ENCODE assay signal across 8 cellular contexts in the genomic region with DNA sequence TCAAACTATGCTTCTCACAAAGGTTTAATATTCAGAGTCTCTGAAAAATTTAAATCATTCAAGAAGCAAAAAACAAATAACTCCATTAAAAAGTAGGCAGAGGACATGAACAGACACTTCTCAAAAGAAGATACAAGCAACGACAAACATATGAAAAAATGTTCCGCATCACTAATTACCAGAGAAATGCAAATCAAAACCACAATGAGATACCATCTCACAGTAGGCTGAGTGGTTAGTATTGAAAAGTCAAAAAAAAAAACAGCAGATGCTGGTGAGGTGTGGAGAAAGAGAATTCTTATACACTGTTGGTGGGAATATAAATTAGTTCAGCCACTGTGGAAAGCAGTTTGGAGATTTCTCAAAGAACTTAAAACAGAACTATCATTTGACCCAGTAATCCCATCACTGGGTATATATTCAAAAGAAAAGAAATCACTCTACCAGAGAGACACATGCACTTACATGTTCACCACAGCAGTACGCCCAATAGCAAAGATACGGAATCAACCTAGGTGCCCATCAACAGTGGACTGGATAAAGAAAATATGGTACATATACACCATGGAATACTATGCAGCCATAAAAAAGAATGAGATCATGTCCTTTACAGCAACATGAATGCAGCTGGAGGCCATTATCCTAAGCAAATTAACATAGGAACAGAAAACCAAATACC.
DNase-seq lines count a peak whose midpoint lies in the region; ATAC-seq lines count a peak whose summit lies in the region.
"Not testable (repeated sequence)": the region's sequence is repeated elsewhere in the genome, so short reads cannot be mapped to it uniquely, and the experiment has no call there.

No MANE protein-coding gene starts in this region.

- not testable (repeated sequence) for H3K27me3 Mint-ChIP-seq in CD4-positive, CD25-positive, alpha-beta regulatory T cell; effector memory CD8-positive, alpha-beta T cell
- H3K27me3 Mint-ChIP-seq in T-helper 2 cell treated with Interferon-gamma antibody and Interleukin-4, amounts not matched to agents 5 μg/mL and 100 μg/mL, for 36 hours (ENCODE audit: low read depth) = peaks cover 61% of the 10 kb centered on the region

- H3K27ac ChIP-seq in CD4-positive, CD25-positive, alpha-beta regulatory T cell (ENCODE audit: insufficient read depth, low read length, poor library complexity, severe bottlenecking) = not testable (repeated sequence)

- H3K9me3 Mint-ChIP-seq in CD4-positive, CD25-positive, alpha-beta regulatory T cell; effector memory CD8-positive, alpha-beta T cell: not testable (repeated sequence)
- H3K9me3 Mint-ChIP-seq in T-helper 2 cell treated with Interferon-gamma antibody and Interleukin-4, amounts not matched to agents 5 μg/mL and 100 μg/mL, for 36 hours = peaks cover 17% of the 10 kb centered on the region

- H3K4me3 ChIP-seq in CD4-positive, CD25-positive, alpha-beta regulatory T cell (ENCODE audit: low read depth, low read length) = peak overlapping the region; percentile 8
- not testable (repeated sequence) for H3K4me3 ChIP-seq in Jurkat, Clone E6-1 (ENCODE audit: low read length)

- DNase-seq in CD4-positive, CD25-positive, alpha-beta regulatory T cell = peak in 2 of 3 donors; percentile 57 to 59
- DNase-seq in Jurkat, Clone E6-1 (ENCODE audit: low read depth, low spot score) = peak; percentile 75
- DNase-seq in T-helper 2 cell treated with Interferon-gamma antibody and Interleukin-4, amounts not matched to agents 5 μg/mL and 100 μg/mL, for 36 hours (ENCODE audit: low spot score); effector memory CD8-positive, alpha-beta T cell: not testable (repeated sequence)

- not testable (repeated sequence) for H3K36me3 ChIP-seq in CD4-positive, CD25-positive, alpha-beta regulatory T cell (ENCODE audit: control insufficient read depth, insufficient read depth, low read length)

- H3K4me3 Mint-ChIP-seq in CD4-positive, CD25-positive, alpha-beta regulatory T cell = peak overlapping the region; percentile 1 to 56 (median 47)
- H3K4me3 Mint-ChIP-seq in T-helper 2 cell treated with Interferon-gamma antibody and Interleukin-4, amounts not matched to agents 5 μg/mL and 100 μg/mL, for 36 hours = peak overlapping the region; percentile 19
- H3K4me3 Mint-ChIP-seq in effector memory CD8-positive, alpha-beta T cell = peak overlapping the region; percentile 9 to 11

- H3K9me3 ChIP-seq in CD4-positive, CD25-positive, alpha-beta regulatory T cell (ENCODE audit: control insufficient read depth in 2 of 2, low read length in 2 of 2) = not testable (repeated sequence)

- H3K27ac Mint-ChIP-seq in CD4-positive, CD25-positive, alpha-beta regulatory T cell = peak overlapping the region in 2 of 3 donors; percentile 13 to 49
- peak overlapping the region; percentile 14 for H3K27ac Mint-ChIP-seq in T-helper 2 cell treated with Interferon-gamma antibody and Interleukin-4, amounts not matched to agents 5 μg/mL and 100 μg/mL, for 36 hours
- H3K27ac Mint-ChIP-seq in effector memory CD8-positive, alpha-beta T cell = not testable (repeated sequence)

- H3K4me1 ChIP-seq in CD4-positive, CD25-positive, alpha-beta regulatory T cell (ENCODE audit: control insufficient read depth, insufficient read depth, low read length, poor library complexity, severe bottlenecking) = not testable (repeated sequence)

- H3K36me3 Mint-ChIP-seq in CD4-positive, CD25-positive, alpha-beta regulatory T cell; T-helper 2 cell treated with Interferon-gamma antibody and Interleukin-4, amounts not matched to agents 5 μg/mL and 100 μg/mL, for 36 hours (ENCODE audit: low read depth); effector memory CD8-positive, alpha-beta T cell (ENCODE audit: insufficient read depth): not testable (repeated sequence)

- peak; percentile 45 to 67 for ATAC-seq in CD4-positive, CD25-positive, alpha-beta regulatory T cell (ENCODE audit: low read depth in 2 of 2)
- ATAC-seq in GM18520 (IDR thresholded peaks at IDR 0.05; ENCODE audit: unreplicated experiment) (peak; percentile 56), GM21381 (IDR thresholded peaks at IDR 0.05; ENCODE audit: unreplicated experiment) (peak; percentile 73), HG02678 (IDR thresholded peaks at IDR 0.05; ENCODE audit: unreplicated experiment) (peak; percentile 79), HG03139 (IDR thresholded peaks at IDR 0.05; ENCODE audit: unreplicated experiment) (peak; percentile 72)
- ATAC-seq in effector memory CD8-positive, alpha-beta T cell (replicated peaks) = peak; percentile 60

- not testable (repeated sequence) for H3K27me3 ChIP-seq in CD4-positive, CD25-positive, alpha-beta regulatory T cell (ENCODE audit: control insufficient read depth, insufficient read depth, low read length)

- H3K4me1 Mint-ChIP-seq in CD4-positive, CD25-positive, alpha-beta regulatory T cell = peaks cover 10 to 18% (median 14%) of the 10 kb centered on the region in 4 donors
- peaks cover 27% of the 10 kb centered on the region for H3K4me1 Mint-ChIP-seq in T-helper 2 cell treated with Interferon-gamma antibody and Interleukin-4, amounts not matched to agents 5 μg/mL and 100 μg/mL, for 36 hours (ENCODE audit: low read depth)
- H3K4me1 Mint-ChIP-seq in effector memory CD8-positive, alpha-beta T cell (ENCODE audit: low read depth in 2 of 2) = peaks cover 13 to 15% of the 10 kb centered on the region in 2 donors
